In the genomic region with DNA sequence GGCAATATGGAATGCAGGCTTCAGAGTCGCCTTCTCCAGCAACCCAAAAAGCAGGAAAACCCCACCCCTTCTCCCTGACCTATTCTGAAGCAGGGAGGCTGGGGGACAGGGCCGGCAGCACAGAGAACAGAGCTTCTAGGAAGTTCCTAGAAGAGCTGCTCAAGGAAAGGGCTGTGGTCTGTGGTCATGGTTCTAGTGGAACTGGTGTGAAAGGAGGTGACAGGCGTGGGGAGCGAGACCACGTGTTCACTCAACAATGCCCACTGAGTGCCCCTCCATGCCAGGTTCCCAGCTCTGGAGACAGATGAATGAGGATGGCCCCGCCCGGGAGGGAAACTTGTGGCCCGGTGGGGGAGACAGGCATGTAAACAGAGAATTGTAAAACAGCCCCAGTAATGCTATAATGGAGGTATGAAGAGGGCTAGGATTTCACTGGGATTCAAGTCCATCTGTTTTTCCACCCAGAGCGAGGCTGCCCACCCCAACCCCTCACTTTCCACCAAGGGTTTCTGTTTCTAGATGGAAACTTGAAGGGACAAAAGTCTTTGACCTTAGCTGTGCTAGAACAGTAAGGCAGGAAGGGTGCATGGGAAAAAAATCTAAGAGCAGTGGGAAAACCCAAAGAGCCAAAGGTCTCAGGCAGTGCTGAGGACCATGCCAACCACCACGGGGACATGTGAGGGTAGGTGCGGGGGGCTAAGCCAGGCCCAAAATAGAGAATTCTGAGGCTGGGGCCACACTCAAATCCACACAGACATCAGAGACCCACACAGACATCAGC, we compare ENCODE assay signal across 10 cellular contexts.
A peak's percentile ranks its signal among the peaks of the same experiment; 100 is the strongest.
DNase-seq lines count a peak whose midpoint lies in the region; ATAC-seq, FAIRE-seq and TF ChIP-seq lines count a peak whose summit lies in the region.
"Had no signal": no experiment of that assay in that cellular context is flagged by ENCODE, and none has a peak within 500 bp of the region (broad histone marks: within the 10 kb centered on the region; RNA-seq: fewer than 3 reads in every experiment).

No MANE protein-coding gene starts in this region.

- no peak for TF ChIP-seq RAD21 in HepG2 (CRISPR knock-in tag; IDR thresholded peaks at IDR 0.05)

- H2AFZ ChIP-seq in GM23248 (no peak overlapping the region), HepG2 (ENCODE audit: low read length) (no peak overlapping the region)

- WGBS in GM23248 (ENCODE audit: low coverage in 1 of 2, low lambda C conversion rate in 2 of 2, missing lambda C conversion rate in 2 of 2), 2 experiments = 73 to 79% methylated on average over 11 of the region's 11 CpGs
- WGBS in adrenal gland, 4 donors = 52 to 62% (median 56%) methylated on average over 11 of the region's 11 CpGs
- WGBS in HepG2 (ENCODE audit: low lambda C conversion rate) = 74% methylated on average over 11 of the region's 11 CpGs
- WGBS in spleen, 5 donors = 24 to 38% (median 25%) methylated on average over 11 of the region's 11 CpGs

- no peaks in the 10 kb centered on the region for H3K9me2 ChIP-seq in GM23248 (ENCODE audit: insufficient read depth)
- H3K9me2 ChIP-seq: SK-N-SH had no signal

- POLR2A ChIA-PET in HepG2 (lab: Yijun Ruan, JAX) = no interaction called here

- H3K79me2 ChIP-seq in GM23248 (ENCODE audit: insufficient read depth) (peaks cover 85% of the 10 kb centered on the region), HepG2 (ENCODE audit: insufficient read depth, low read length) (no peaks in the 10 kb centered on the region)

- H3K9ac ChIP-seq in GM23248 (0 out of 2 replicates have a peak overlapping the region, but pooled peaks have one; percentile 27), HepG2 (ENCODE audit: insufficient read depth, low read depth, low read length) (no peak overlapping the region)
- H3K9ac ChIP-seq: SK-N-SH had no signal

- no peak for TF ChIP-seq EP300 in HepG2 (IDR thresholded peaks at IDR 0.05; ENCODE audit: low read depth in 2 of 2, low read length in 2 of 2)
- TF ChIP-seq EP300 in HepG2 (CRISPR knock-in tag; IDR thresholded peaks at IDR 0.05; ENCODE audit: borderline replicate concordance) = no peak

- peak overlapping the region; percentile 76 for H3K27ac ChIP-seq in GM23248
- peak overlapping the region in 4 of 5 donors; percentile 58 to 98 (median 83) for H3K27ac ChIP-seq in adrenal gland
- H3K27ac ChIP-seq in HepG2 (ENCODE audit: extremely low read length, insufficient read depth, low read length) = no peak overlapping the region
- H3K27ac ChIP-seq in spleen = peak overlapping the region; percentile 48 to 86 (median 79)

- intact Hi-C loops in adrenal gland (cut with DNase I) = loop anchor here in 1 of 2 donors (10.0 kb wide), 1 partner anchor 54 kb away; no protein-coding TSS in a partner anchor
- intact Hi-C loops in HepG2 (cut with micrococcal nuclease; ENCODE audit: unreplicated experiment) = no loop called here
- intact Hi-C loops in spleen (cut with DNase I; ENCODE audit: low total_unique reads) = no loop called here
- intact Hi-C loops in posterior vena cava (cut with DNase I) = no loop called here

- no peak for FAIRE-seq in HepG2 (lab: Jason Lieb, UNC)

- ATAC-seq in HepG2 = no peak

- no peaks in the 10 kb centered on the region for H3K36me3 ChIP-seq in GM23248 (ENCODE audit: low read depth)
- H3K36me3 ChIP-seq in adrenal gland (replicated peaks in 1 of 2) = peaks cover 0 to 12% of the 10 kb centered on the region in 2 donors
- no peaks in the 10 kb centered on the region; a peak in 2 of 5 replicates for H3K36me3 ChIP-seq in HepG2 (replicated peaks in 1 of 2; ENCODE audit: control insufficient read depth in 1 of 2, insufficient read depth in 2 of 2, low read length in 2 of 2)
- H3K36me3 ChIP-seq in spleen = peaks cover 0 to 10% (median 0%) of the 10 kb centered on the region in 6 donors

- no peak overlapping the region for H3K4me3 ChIP-seq in GM23248
- H3K4me3 ChIP-seq in adrenal gland = no peak overlapping the region
- no peak overlapping the region for H3K4me3 ChIP-seq in HepG2 (replicated peaks in 1 of 3; ENCODE audit: insufficient read depth in 1 of 3, low read depth in 2 of 3, low read length in 3 of 3)
- peak overlapping the region in 1 of 8 donors; percentile 14 for H3K4me3 ChIP-seq in spleen

- TF ChIP-seq CTCF in adrenal gland (IDR thresholded peaks at IDR 0.05) = no peak
- no peak for TF ChIP-seq CTCF in HepG2 (CRISPR knock-in tag; IDR thresholded peaks at IDR 0.05)
- no peak for TF ChIP-seq CTCF in spleen (IDR thresholded peaks at IDR 0.05 in 8 of 11, conservative IDR thresholded peaks at IDR 0.05 in 3 of 11)

- in situ Hi-C loops in GM23248 (cut with MboI) (no loop called here), HepG2 (cut with HindIII; ENCODE audit: extremely low pct_ligation_motif_present, low pct_unique_long_range_greater_than_20kb) (no loop called here)

- H3K27me3 ChIP-seq in GM23248 (replicated peaks; ENCODE audit: insufficient read depth) (no peaks in the 10 kb centered on the region), adrenal gland (no peaks in the 10 kb centered on the region), HepG2 (ENCODE audit: control insufficient read depth in 1 of 2, insufficient read depth in 2 of 2, low read length in 2 of 2) (no peaks in the 10 kb centered on the region), spleen (replicated peaks in 1 of 7) (no peaks in the 10 kb centered on the region)

- TF ChIP-seq POLR2A in adrenal gland (IDR thresholded peaks at IDR 0.05) (no peak), HepG2 (IDR thresholded peaks at IDR 0.05; ENCODE audit: insufficient read depth in 1 of 2, low read depth in 2 of 2, low read length in 2 of 2) (no peak), spleen (IDR thresholded peaks at IDR 0.05) (no peak)

- CTCF ChIA-PET in HepG2 (lab: Yijun Ruan, JAX; ENCODE audit: low intra/inter-chr PET ratio, low total read pairs) = no interaction called here

- DNase-seq in GM23248 = peak; percentile 42
- no peak for DNase-seq in adrenal gland
- DNase-seq in HepG2 (ENCODE audit: low spot score) = no peak
- no peak for DNase-seq in spleen
- no peak for DNase-seq in GM19240 (ENCODE audit: insufficient read length, low spot score)
- no peak for DNase-seq in NCI-H1417 treated with DMSO at 0.1 percent for 48 hours (lab: John Stamatoyannopoulos, UW)
- no peak for DNase-seq in dedifferentiated amniotic fluid mesenchymal stem cell (ENCODE audit: extremely low spot score)
- DNase-seq in posterior vena cava (ENCODE audit: low spot score) = no peak
- DNase-seq: activated CD4-positive, alpha-beta T cell treated with anti-CD3 and anti-CD28 coated beads, Interleukin-2, amount 50 U/mL, for 4 hours; SK-N-SH had no signal

- H3K9me3 ChIP-seq in GM23248 (ENCODE audit: low read depth) = no peaks in the 10 kb centered on the region
- no peaks in the 10 kb centered on the region for H3K9me3 ChIP-seq in adrenal gland (replicated peaks in 1 of 3)
- H3K9me3 ChIP-seq in HepG2 (ENCODE audit: low read length) = no peaks in the 10 kb centered on the region
- H3K9me3 ChIP-seq in spleen = no peaks in the 10 kb centered on the region
- H3K9me3 ChIP-seq: SK-N-SH had no signal

- no peaks in the 10 kb centered on the region for H4K20me1 ChIP-seq in GM23248 (ENCODE audit: insufficient read depth)
- peaks cover 57% of the 10 kb centered on the region; the same call in 1 of the 2 replicates for H4K20me1 ChIP-seq in HepG2 (ENCODE audit: insufficient read depth, low read length)

- peaks cover 64% of the 10 kb centered on the region for H3F3A ChIP-seq in GM23248 (ENCODE audit: insufficient read depth)

- H3K4me1 ChIP-seq in GM23248 (ENCODE audit: insufficient read depth) = peaks cover 78% of the 10 kb centered on the region
- H3K4me1 ChIP-seq in adrenal gland (replicated peaks in 1 of 2) = peaks cover 80 to 99% of the 10 kb centered on the region in 2 donors
- peaks cover 68% of the 10 kb centered on the region for H3K4me1 ChIP-seq in HepG2 (ENCODE audit: insufficient read depth, low read length)
- peaks cover 74 to 100% (median 89%) of the 10 kb centered on the region in 6 donors for H3K4me1 ChIP-seq in spleen

- no peak overlapping the region for H3K4me2 ChIP-seq in GM23248 (ENCODE audit: unreplicated experiment)
- H3K4me2 ChIP-seq in HepG2 (ENCODE audit: low read depth, low read length) = peak overlapping the region; percentile 39; the same call in 1 of the 2 replicates
- H3K4me2 ChIP-seq: SK-N-SH had no signal

- BruUV-seq in HepG2 (replicated peaks; lab: Mats Ljungman, UMichigan) = no TSS peak

TF ChIP-seq in HepG2, 621 proteins besides CTCF, POLR2A, EP300 and RAD21:
- TF ChIP-seq ARNT (IDR thresholded peaks at IDR 0.05) (no peak), ZNF567 (CRISPR knock-in tag; IDR thresholded peaks at IDR 0.05; ENCODE audit: borderline replicate concordance) (no peak), TBP (CRISPR knock-in tag; IDR thresholded peaks at IDR 0.05) (no peak), SRSF9 (IDR thresholded peaks at IDR 0.05; ENCODE audit: borderline replicate concordance, insufficient read depth, low read depth, low read length, poor library complexity, severe bottlenecking) (no peak), ZNF180 (CRISPR knock-in tag; IDR thresholded peaks at IDR 0.05; ENCODE audit: borderline replicate concordance, low read depth) (no peak)
